In genomic region chr22:25903294-25903693, GRCh38 we compare ENCODE assay signal across 10 cellular contexts.
DNase-seq lines count a peak whose midpoint lies in the region; TF ChIP-seq lines count a peak whose summit lies in the region.
"Had no signal": no experiment of that assay in that cellular context is flagged by ENCODE, and none has a peak within 500 bp of the region (broad histone marks: within the 10 kb centered on the region; RNA-seq: fewer than 3 reads in every experiment).

No MANE protein-coding gene starts in this region.

- H3K36me3 ChIP-seq in OCI-LY7 (ENCODE audit: insufficient read depth, low read length) (no peaks in the 10 kb centered on the region), iPS DF 6.9 (ENCODE audit: control insufficient read depth, insufficient read depth, low read length) (no peaks in the 10 kb centered on the region)

- CTCF ChIA-PET in Calu3 (lab: Charles Lee) = no interaction called here
- CTCF ChIA-PET in OCI-LY7 (lab: Charles Lee; ENCODE audit: unreplicated experiment) = no interaction called here
- CTCF ChIA-PET in activated CD4-positive, alpha-beta memory T cell treated with anti-CD3 and anti-CD28 coated beads for 36 hours (lab: Charles Lee) = interaction anchor here (0.8 to 2.3 kb wide), 3 partner anchors 16 to 456 kb away, joined by 3 to 5 read pairs (median 3); no protein-coding TSS in a partner anchor

- no peak overlapping the region for H2AFZ ChIP-seq in OCI-LY7 (ENCODE audit: low read length)

- TF ChIP-seq CTCF in Calu3 (IDR thresholded peaks at IDR 0.05; ENCODE audit: unreplicated experiment) (peak; percentile 35), GM12874 (IDR thresholded peaks at IDR 0.05; ENCODE audit: insufficient read depth, low read depth, low read length) (peak; percentile 34; the same call in 1 of the 2 replicates), OCI-LY7 (conservative IDR thresholded peaks at IDR 0.05; ENCODE audit: low read length) (peak; percentile 67)

- H3K9me3 ChIP-seq in OCI-LY7 (ENCODE audit: low read length) (no peaks in the 10 kb centered on the region), iPS DF 6.9 (ENCODE audit: control insufficient read depth, insufficient read depth, low read length) (no peaks in the 10 kb centered on the region)

- BruUV-seq in Calu3 (replicated peaks; lab: Mats Ljungman, UMichigan) (no TSS peak), OCI-LY7 (replicated peaks; lab: Mats Ljungman, UMichigan) (no TSS peak)

- no peak overlapping the region for H3K27ac Mint-ChIP-seq in Calu3 (ENCODE audit: unreplicated experiment)
- no peak overlapping the region for H3K27ac Mint-ChIP-seq in activated CD4-positive, alpha-beta memory T cell treated with anti-CD3 and anti-CD28 coated beads for 36 hours
- H3K27ac Mint-ChIP-seq: brain had no signal

- peaks cover 74% of the 10 kb centered on the region for H3K27me3 Mint-ChIP-seq in Calu3 (ENCODE audit: unreplicated experiment)
- no peaks in the 10 kb centered on the region for H3K27me3 Mint-ChIP-seq in activated CD4-positive, alpha-beta memory T cell treated with anti-CD3 and anti-CD28 coated beads for 36 hours

- no peaks in the 10 kb centered on the region for H4K20me1 ChIP-seq in OCI-LY7 (ENCODE audit: insufficient read depth, low read length)

- no peaks in the 10 kb centered on the region for H3K36me3 Mint-ChIP-seq in Calu3 (ENCODE audit: insufficient read depth, unreplicated experiment)
- no peaks in the 10 kb centered on the region for H3K36me3 Mint-ChIP-seq in activated CD4-positive, alpha-beta memory T cell treated with anti-CD3 and anti-CD28 coated beads for 36 hours
- H3K36me3 Mint-ChIP-seq: brain had no signal

- H3K4me3 Mint-ChIP-seq in Calu3 (ENCODE audit: low read depth, unreplicated experiment) = no peak overlapping the region
- H3K4me3 Mint-ChIP-seq in activated CD4-positive, alpha-beta memory T cell treated with anti-CD3 and anti-CD28 coated beads for 36 hours = no peak overlapping the region
- H3K4me3 Mint-ChIP-seq: brain had no signal

- H3K79me2 ChIP-seq in OCI-LY7 (ENCODE audit: insufficient read depth, low read depth, low read length) = no peaks in the 10 kb centered on the region

- H3K4me3 ChIP-seq in OCI-LY7 (ENCODE audit: low read depth, low read length, poor library complexity, severe bottlenecking) = no peak overlapping the region
- H3K4me3 ChIP-seq in iPS DF 6.9 (ENCODE audit: low read length) = no peak overlapping the region

- WGBS in iPS DF 6.9 (ENCODE audit: insufficient coverage, insufficient read length) = no CpG with 5 or more reads among the region's 6 CpGs

- no peaks in the 10 kb centered on the region for H3K4me1 ChIP-seq in OCI-LY7 (ENCODE audit: insufficient read depth, low read length, poor library complexity, severe bottlenecking)
- no peaks in the 10 kb centered on the region for H3K4me1 ChIP-seq in iPS DF 6.9 (ENCODE audit: control insufficient read depth, insufficient read depth, low read length)

- H3K4me2 ChIP-seq in OCI-LY7 (ENCODE audit: low read length) = no peak overlapping the region

- H3K4me1 Mint-ChIP-seq in Calu3 (ENCODE audit: low read depth, unreplicated experiment) = no peaks in the 10 kb centered on the region
- H3K4me1 Mint-ChIP-seq in activated CD4-positive, alpha-beta memory T cell treated with anti-CD3 and anti-CD28 coated beads for 36 hours (ENCODE audit: low read depth) = no peaks in the 10 kb centered on the region
- H3K4me1 Mint-ChIP-seq: brain had no signal

- no peaks in the 10 kb centered on the region for H3K9me3 Mint-ChIP-seq in Calu3 (ENCODE audit: low read depth, unreplicated experiment)
- H3K9me3 Mint-ChIP-seq in activated CD4-positive, alpha-beta memory T cell treated with anti-CD3 and anti-CD28 coated beads for 36 hours = peaks cover 4% of the 10 kb centered on the region

- DNase-seq in Calu3 (peak; percentile 11), OCI-LY7 (ENCODE audit: low spot score) (no peak), iPS DF 6.9 (ENCODE audit: low read depth, low spot score) (peak; percentile 64), NCI-H1417 (lab: John Stamatoyannopoulos, UW) (no peak), SKM-1 treated with dmso at 0.1 percent for 144 hours (lab: John Stamatoyannopoulos, UW; ENCODE audit: unreplicated experiment) (no peak)
- no peak for DNase-seq in activated CD4-positive, CD25-positive, alpha-beta regulatory T cell treated with anti-CD3 and anti-CD28 coated beads, Interleukin-2, amount 50 U/mL, for 72 hours
- no peak for DNase-seq in activated CD4-positive, alpha-beta memory T cell treated with anti-CD3 and anti-CD28 coated beads for 36 hours
- DNase-seq: NCI-H187 treated with DMSO at 0.1 percent for 48 hours had no signal

- no peaks in the 10 kb centered on the region for H3K9me2 ChIP-seq in OCI-LY7 (ENCODE audit: insufficient read depth, low read length)

- H3K27ac ChIP-seq in OCI-LY7 (ENCODE audit: low read depth, low read length, poor library complexity, severe bottlenecking) (no peak overlapping the region), iPS DF 6.9 (ENCODE audit: low read length) (no peak overlapping the region)

- intact Hi-C loops in Calu3 (cut with micrococcal nuclease; ENCODE audit: unreplicated experiment) = no loop called here
- intact Hi-C loops in OCI-LY7 (cut with micrococcal nuclease; ENCODE audit: unreplicated experiment) = no loop called here
- intact Hi-C loops in activated CD4-positive, alpha-beta memory T cell treated with anti-CD3 and anti-CD28 coated beads for 36 hours (cut with micrococcal nuclease) = no loop called here

- POLR2A ChIA-PET in OCI-LY7 (lab: Charles Lee) = interaction anchor here (0.5 to 1.2 kb wide), 2 partner anchors 16 to 59 kb away, joined by 3 read pairs; no protein-coding TSS in a partner anchor
- POLR2A ChIA-PET in activated CD4-positive, alpha-beta memory T cell treated with anti-CD3 and anti-CD28 coated beads for 36 hours (lab: Charles Lee) = no interaction called here

- H3K27me3 ChIP-seq in iPS DF 6.9 (ENCODE audit: control insufficient read depth, insufficient read depth, low read length) = no peaks in the 10 kb centered on the region

Comparison
In these comparisons a context has a peak if more than half of its experiments do, and no peak if none do; other contexts are left out.
1. DNase-seq: peak in Calu3 (single experiment) and iPS DF 6.9 (single experiment); none in OCI-LY7 (single experiment), NCI-H1417 (0 of 3), activated CD4-positive, CD25-positive, alpha-beta regulatory T cell treated with anti-CD3 and anti-CD28 coated beads, Interleukin-2, amount 50 U/mL, for 72 hours (single experiment), activated CD4-positive, alpha-beta memory T cell treated with anti-CD3 and anti-CD28 coated beads for 36 hours (single experiment) and SKM-1 treated with dmso at 0.1 percent for 144 hours (single experiment).
2. Peak in every context shown above with its lines, with median percentiles within 50 percentile points of each other: CTCF ChIP-seq.